ENCODE assay signal across 1 cellular context in genomic region chr13:71672527-71672926, GRCh38.
TF ChIP-seq lines count a peak whose summit lies in the region.

No MANE protein-coding gene starts in this region.

TF ChIP-seq in IMR-90, 13 proteins besides CTCF, POLR2A, EP300 and RAD21:
- TF ChIP-seq ELK1 (IDR thresholded peaks at IDR 0.05; ENCODE audit: borderline replicate concordance, low read depth, low read length) = no peak
- no peak for TF ChIP-seq MXI1 (IDR thresholded peaks at IDR 0.05; ENCODE audit: borderline replicate concordance, low read depth, low read length)
- TF ChIP-seq CEBPB (IDR thresholded peaks at IDR 0.05; ENCODE audit: low read depth, low read length) = no peak
